8 cellular contexts compared by ENCODE assay signal in the genomic region with DNA sequence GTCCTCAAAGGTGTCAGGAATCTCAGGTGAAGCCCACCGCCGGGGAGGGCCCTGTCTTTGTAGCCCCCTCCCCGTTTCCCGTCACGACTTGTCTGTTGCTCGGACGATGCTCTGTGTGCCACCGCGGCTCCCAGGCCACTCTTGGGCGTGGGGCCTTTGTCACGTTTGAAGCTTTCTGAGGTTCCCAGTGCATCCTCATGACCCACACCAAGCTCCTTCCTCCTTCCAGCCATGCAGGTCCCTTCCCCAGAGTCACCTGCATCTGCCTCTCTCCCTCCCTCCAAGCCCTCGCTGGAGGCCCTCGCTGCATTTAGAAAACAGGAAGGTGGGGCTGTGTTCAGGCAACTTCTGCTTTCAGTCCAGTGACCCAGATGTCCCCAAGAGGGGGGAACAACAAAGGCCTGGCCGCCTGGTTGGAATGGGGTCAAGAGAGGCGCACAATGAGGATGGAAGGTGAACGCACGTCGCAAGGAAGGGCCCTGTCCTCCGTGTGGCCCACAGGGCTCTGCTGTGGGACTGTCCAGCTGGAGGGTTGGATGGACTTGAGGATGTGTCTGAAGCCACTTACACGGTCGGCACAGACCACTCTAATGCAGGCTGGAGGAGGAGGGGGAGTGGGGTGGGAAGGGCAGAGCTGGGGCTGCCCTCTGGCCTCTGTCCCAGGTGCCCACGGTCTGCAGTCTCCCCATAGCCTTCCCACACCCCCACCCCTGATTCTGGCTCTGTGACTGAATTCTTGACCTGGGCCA. TPM values are rescaled to one million over a fixed set of nuclear protein-coding genes. Genes with fewer than 3 reads are reported as not detected.
A peak's percentile ranks its signal among the peaks of the same experiment; 100 is the strongest.
DNase-seq lines count a peak whose midpoint lies in the region; ATAC-seq and TF ChIP-seq lines count a peak whose summit lies in the region.

No MANE protein-coding gene starts in this region.

- H3K27me3 Mint-ChIP-seq in Caco-2 (ENCODE audit: insufficient read depth, unreplicated experiment) = no peaks in the 10 kb centered on the region

- BruUV-seq in Panc1 (replicated peaks; lab: Mats Ljungman, UMichigan) = no TSS peak
- BruUV-seq in A673 (replicated peaks; lab: Mats Ljungman, UMichigan) = no TSS peak
- BruUV-seq in Caco-2 (replicated peaks; lab: Mats Ljungman, UMichigan) = no TSS peak

- CTCF ChIA-PET in Panc1 (lab: Charles Lee) (interaction anchor here (0.5 kb wide), 1 partner anchor 176 kb away, joined by 3 read pairs; no protein-coding TSS in a partner anchor), A673 (lab: Charles Lee) (no interaction called here), Caco-2 (lab: Charles Lee) (interaction anchor here (0.7 kb wide), 1 partner anchor 187 kb away, joined by 3 read pairs; no protein-coding TSS in a partner anchor)

- peak; percentile 17; the same call in 1 of the 2 replicates for ATAC-seq in Panc1

- no peak for TF ChIP-seq CTCF in Panc1 (IDR thresholded peaks at IDR 0.05)
- no peak for TF ChIP-seq CTCF in A673 (conservative IDR thresholded peaks at IDR 0.05; ENCODE audit: low read depth, low read length)
- no peak for TF ChIP-seq CTCF in Caco-2 (IDR thresholded peaks at IDR 0.05; ENCODE audit: insufficient read depth in 1 of 2, low read depth in 1 of 2, low read length in 1 of 2, severe bottlenecking in 1 of 2, unreplicated experiment in 1 of 2)

- H3K36me3 ChIP-seq in Panc1 (ENCODE audit: control insufficient read depth, insufficient read depth, low read length) (no peaks in the 10 kb centered on the region), skeletal muscle satellite cell (ENCODE audit: insufficient read depth, low read length) (no peaks in the 10 kb centered on the region), A673 (ENCODE audit: insufficient read depth, low read length, poor library complexity, severe bottlenecking) (no peaks in the 10 kb centered on the region), Caco-2 (ENCODE audit: control insufficient read depth, insufficient read depth, low read length) (peaks cover 1% of the 10 kb centered on the region)

- no peaks in the 10 kb centered on the region for H3K9me3 ChIP-seq in Panc1 (ENCODE audit: control insufficient read depth, insufficient read depth, low read depth, low read length)
- no peaks in the 10 kb centered on the region for H3K9me3 ChIP-seq in skeletal muscle satellite cell (replicated peaks; ENCODE audit: low read length)
- no peaks in the 10 kb centered on the region for H3K9me3 ChIP-seq in A673 (ENCODE audit: low read depth, low read length, poor library complexity, severe bottlenecking)
- no peaks in the 10 kb centered on the region for H3K9me3 ChIP-seq in Caco-2

- H3K27ac ChIP-seq in Panc1 (ENCODE audit: low read length) (no peak overlapping the region), A673 (ENCODE audit: low read depth, low read length, poor library complexity, severe bottlenecking) (no peak overlapping the region)

- 0 out of 4 replicates have a peak overlapping the region, but pooled peaks of 1 of the 2 experiments have one; percentile 7 for H3K4me3 ChIP-seq in Panc1 (ENCODE audit: low read depth in 2 of 2, low read length in 2 of 2)
- peak overlapping the region; percentile 2 for H3K4me3 ChIP-seq in skeletal muscle satellite cell (ENCODE audit: low read length)
- no peak overlapping the region for H3K4me3 ChIP-seq in A673 (ENCODE audit: low read depth, low read length, poor library complexity, severe bottlenecking)
- no peak overlapping the region for H3K4me3 ChIP-seq in Caco-2 (ENCODE audit: low read depth, low read length)

- in situ Hi-C loops in Panc1 (cut with HindIII; ENCODE audit: low pct_unique_long_range_greater_than_20kb, low sequenced_read_pairs) = no loop called here

- H3K27me3 ChIP-seq in Panc1 (ENCODE audit: control insufficient read depth, insufficient read depth, low read length) = no peaks in the 10 kb centered on the region
- H3K27me3 ChIP-seq in skeletal muscle satellite cell (ENCODE audit: control insufficient read depth, insufficient read depth, low read length) = no peaks in the 10 kb centered on the region
- no peaks in the 10 kb centered on the region for H3K27me3 ChIP-seq in A673 (replicated peaks; ENCODE audit: insufficient read depth, low read depth, low read length, poor library complexity)
- H3K27me3 ChIP-seq in Caco-2 (replicated peaks; ENCODE audit: control insufficient read depth, insufficient read depth, low read length) = no peaks in the 10 kb centered on the region

- peaks cover 28% of the 10 kb centered on the region for H3K36me3 Mint-ChIP-seq in Caco-2 (ENCODE audit: insufficient read depth, unreplicated experiment)

- H3K4me1 ChIP-seq in Panc1 (ENCODE audit: control insufficient read depth, insufficient read depth, low read length) = peaks cover 11% of the 10 kb centered on the region
- peaks cover 28% of the 10 kb centered on the region for H3K4me1 ChIP-seq in skeletal muscle satellite cell (ENCODE audit: control insufficient read depth, insufficient read depth, low read length)
- H3K4me1 ChIP-seq in A673 (ENCODE audit: insufficient read depth, low read length, poor library complexity, severe bottlenecking) = peaks cover 10% of the 10 kb centered on the region
- H3K4me1 ChIP-seq in Caco-2 = no peaks in the 10 kb centered on the region

- H3K9ac ChIP-seq in skeletal muscle satellite cell (ENCODE audit: low read depth, low read length) = peak overlapping the region; percentile 79

- intact Hi-C loops in Panc1 (cut with micrococcal nuclease; ENCODE audit: unreplicated experiment) (no loop called here), A673 (cut with micrococcal nuclease; ENCODE audit: unreplicated experiment) (no loop called here), Caco-2 (cut with micrococcal nuclease; ENCODE audit: unreplicated experiment) (no loop called here)

- no peak overlapping the region for H3K27ac Mint-ChIP-seq in Caco-2 (ENCODE audit: unreplicated experiment)

- POLR2A ChIA-PET in Panc1 (lab: Charles Lee) = no interaction called here
- POLR2A ChIA-PET in A673 (lab: Charles Lee; ENCODE audit: low non-redundant PET) = interaction anchor here (0.7 kb wide), 1 partner anchor 516 kb away, joined by 6 read pairs; no protein-coding TSS in a partner anchor
- POLR2A ChIA-PET in Caco-2 (lab: Charles Lee) = no interaction called here

- peak; percentile 49 for DNase-seq in GM19238 (ENCODE audit: insufficient read length, low spot score)
- DNase-seq in Panc1 (ENCODE audit: low read depth, low spot score) = no peak
- DNase-seq in globus pallidus (ENCODE audit: low spot score) = peak; percentile 58
- DNase-seq in A673 (ENCODE audit: low spot score) = no peak
- DNase-seq in Caco-2 = no peak
- DNase-seq in NCI-H146 (lab: John Stamatoyannopoulos, UW) = no peak
- no peak for DNase-seq in OCI-M1 (lab: John Stamatoyannopoulos, UW)

- H3K4me2 ChIP-seq in skeletal muscle satellite cell (ENCODE audit: low read length) = peak overlapping the region; percentile 68

- H3K4me3 Mint-ChIP-seq in Caco-2 (ENCODE audit: unreplicated experiment) = no peak overlapping the region

- no peaks in the 10 kb centered on the region for H3K4me1 Mint-ChIP-seq in Caco-2 (ENCODE audit: low read depth, unreplicated experiment)

- no peaks in the 10 kb centered on the region for H3K9me3 Mint-ChIP-seq in Caco-2 (ENCODE audit: unreplicated experiment)

RNA-seq across cellular contexts. Expression of a gene that starts 59.8 kb away (rescaled TPM):
- not detected for total RNA-seq in Panc1 (2021; ENCODE audit: unreplicated experiment)
- polyA plus RNA-seq in Panc1 (2012; ENCODE audit: insufficient read length) = not detected
- not detected in 2 replicates for total RNA-seq in skeletal muscle satellite cell (2012; rRNA removed)
- total RNA-seq in A673 (2021) = not detected in 2 replicates
- total RNA-seq in Caco-2 (2022) = not detected in 2 replicates

Comparison
In these comparisons a context has a peak if more than half of its experiments do, and no peak if none do; other contexts are left out.
1. DNase-seq: peak in GM19238 (single experiment) and globus pallidus (single experiment); none in Panc1 (single experiment), A673 (single experiment), Caco-2 (0 of 2), NCI-H146 (single experiment) and OCI-M1 (single experiment).